ENCODE assay signal across 1 cellular context in genomic region chr4:73701116-73701515, GRCh38.
TF ChIP-seq lines count a peak whose summit lies in the region.

No MANE protein-coding gene starts in this region.

TF ChIP-seq in SK-N-SH treated with all-trans-retinoic acid at 6 μM for 48 hours, 23 proteins besides CTCF, POLR2A, EP300 and RAD21 (continued from another document):
- TF ChIP-seq CSRNP3 (CRISPR knock-in tag; IDR thresholded peaks at IDR 0.05) = no peak
- TF ChIP-seq, protein P1, sequence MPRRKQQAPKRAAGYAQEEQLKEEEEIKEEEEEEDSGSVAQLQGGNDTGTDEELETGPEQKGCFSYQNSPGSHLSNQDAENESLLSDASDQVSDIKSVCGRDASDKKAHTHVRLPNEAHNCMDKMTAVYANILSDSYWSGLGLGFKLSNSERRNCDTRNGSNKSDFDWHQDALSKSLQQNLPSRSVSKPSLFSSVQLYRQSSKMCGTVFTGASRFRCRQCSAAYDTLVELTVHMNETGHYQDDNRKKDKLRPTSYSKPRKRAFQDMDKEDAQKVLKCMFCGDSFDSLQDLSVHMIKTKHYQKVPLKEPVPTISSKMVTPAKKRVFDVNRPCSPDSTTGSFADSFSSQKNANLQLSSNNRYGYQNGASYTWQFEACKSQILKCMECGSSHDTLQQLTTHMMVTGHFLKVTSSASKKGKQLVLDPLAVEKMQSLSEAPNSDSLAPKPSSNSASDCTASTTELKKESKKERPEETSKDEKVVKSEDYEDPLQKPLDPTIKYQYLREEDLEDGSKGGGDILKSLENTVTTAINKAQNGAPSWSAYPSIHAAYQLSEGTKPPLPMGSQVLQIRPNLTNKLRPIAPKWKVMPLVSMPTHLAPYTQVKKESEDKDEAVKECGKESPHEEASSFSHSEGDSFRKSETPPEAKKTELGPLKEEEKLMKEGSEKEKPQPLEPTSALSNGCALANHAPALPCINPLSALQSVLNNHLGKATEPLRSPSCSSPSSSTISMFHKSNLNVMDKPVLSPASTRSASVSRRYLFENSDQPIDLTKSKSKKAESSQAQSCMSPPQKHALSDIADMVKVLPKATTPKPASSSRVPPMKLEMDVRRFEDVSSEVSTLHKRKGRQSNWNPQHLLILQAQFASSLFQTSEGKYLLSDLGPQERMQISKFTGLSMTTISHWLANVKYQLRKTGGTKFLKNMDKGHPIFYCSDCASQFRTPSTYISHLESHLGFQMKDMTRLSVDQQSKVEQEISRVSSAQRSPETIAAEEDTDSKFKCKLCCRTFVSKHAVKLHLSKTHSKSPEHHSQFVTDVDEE (CRISPR knock-in tag; IDR thresholded peaks at IDR 0.05) = no peak
- no peak for TF ChIP-seq ZFP3 (CRISPR knock-in tag; IDR thresholded peaks at IDR 0.05)
- no peak for TF ChIP-seq POU6F1 (CRISPR knock-in tag; IDR thresholded peaks at IDR 0.05; ENCODE audit: borderline replicate concordance, low read depth)
- no peak for TF ChIP-seq TOX (CRISPR knock-in tag; IDR thresholded peaks at IDR 0.05; ENCODE audit: borderline replicate concordance)
- no peak for TF ChIP-seq GLIS3 (CRISPR knock-in tag; IDR thresholded peaks at IDR 0.05)
- no peak for TF ChIP-seq OSR1 (CRISPR knock-in tag; IDR thresholded peaks at IDR 0.05)
- no peak for TF ChIP-seq SNAI2 (CRISPR knock-in tag; IDR thresholded peaks at IDR 0.05)
- no peak for TF ChIP-seq PATZ1 (CRISPR knock-in tag; IDR thresholded peaks at IDR 0.05; ENCODE audit: borderline replicate concordance)
